27 cellular contexts compared by ENCODE assay signal in the genomic region with DNA sequence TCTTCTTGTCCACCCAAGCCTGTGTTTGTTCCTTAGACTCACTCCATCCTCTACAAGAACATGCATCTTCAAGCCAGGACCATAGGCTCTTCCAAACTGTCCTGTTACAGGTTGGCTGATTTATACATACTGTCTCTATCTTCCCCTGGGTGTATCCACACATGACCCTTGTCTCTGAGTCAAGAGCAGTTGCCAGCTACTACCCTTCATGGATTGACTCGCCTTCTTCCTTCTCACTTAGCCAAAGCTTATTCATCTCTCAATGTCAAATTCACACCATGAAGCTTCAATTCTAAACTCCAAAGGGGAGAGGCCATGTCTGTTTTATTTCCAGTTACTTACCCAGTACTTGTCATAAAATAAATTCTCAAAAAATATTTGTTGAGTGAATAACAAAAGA.
"Had no signal": no experiment of that assay in that cellular context is flagged by ENCODE, and none has a peak within 500 bp of the region (broad histone marks: within the 10 kb centered on the region; RNA-seq: fewer than 3 reads in every experiment).

No MANE protein-coding gene starts in this region.

- H3K36me3 ChIP-seq: colonic mucosa, heart right ventricle, lower lobe of right lung, prostate gland, right atrium auricular region, stomach, thyroid gland had no signal

- H3K27me3 ChIP-seq: colonic mucosa, heart right ventricle, right atrium auricular region, stomach, thyroid gland had no signal

- H3K4me2 ChIP-seq: smooth muscle cell had no signal

- H3K4me3 ChIP-seq: colonic mucosa, heart right ventricle, lower lobe of right lung, prostate gland, right atrium auricular region, smooth muscle cell, stomach, thyroid gland had no signal

- ATAC-seq: heart right ventricle; left ventricle myocardium superior; lower lobe of right lung; naive thymus-derived CD8-positive, alpha-beta T cell; sciatic nerve; stimulated activated effector memory CD8-positive, alpha-beta T cell treated with anti-CD3 and anti-CD28 coated beads, Interleukin-12 subunit alpha, Interleukin-12 subunit beta, amount 100 ng/mL, for 72 hours had no signal

- H3K4me1 ChIP-seq: colonic mucosa, heart right ventricle, lower lobe of right lung, prostate gland, right atrium auricular region, stomach, thyroid gland had no signal

- H3K9me3 ChIP-seq: colonic mucosa, heart right ventricle, lower lobe of right lung, prostate gland, right atrium auricular region, stomach, thyroid gland had no signal

- DNase-seq: colonic mucosa; effector CD8-positive, alpha-beta T cell; endodermal cell; erythroblast; foreskin melanocyte; glutamatergic neuron; heart right ventricle; hypothalamus; immature natural killer cell; islet precursor cell; kidney glomerular epithelial cell; left ventricle myocardium superior; lower lobe of right lung; naive thymus-derived CD8-positive, alpha-beta T cell; nephron progenitor cell; nucleus accumbens; stimulated activated CD4-positive, alpha-beta T cell treated with anti-CD3 and anti-CD28 coated beads, Interleukin-2, amount 100 ng/mL, for 24 hours; stimulated activated CD4-positive, alpha-beta T cell treated with anti-CD3 and anti-CD28 coated beads, Interleukin-4, amount 100 ng/mL, for 24 hours; stimulated activated naive CD4-positive, alpha-beta T cell treated with Interleukin-2 at 50 U/mL for 16 hours; stomach; thyroid gland; trophoblast cell had no signal

- H3K27ac ChIP-seq: colonic mucosa, heart right ventricle, lower lobe of right lung, prostate gland, right atrium auricular region, stomach, thyroid gland had no signal
